ENCODE assay signal across 8 cellular contexts in genomic region chr6:149863596-149863845, GRCh38. TPM values are rescaled to one million over a fixed set of nuclear protein-coding genes. Genes with fewer than 3 reads are reported as not detected.
A peak's percentile ranks its signal among the peaks of the same experiment; 100 is the strongest.
DNase-seq lines count a peak whose midpoint lies in the region; ATAC-seq and TF ChIP-seq lines count a peak whose summit lies in the region.

No MANE protein-coding gene starts in this region.

- H3K14ac ChIP-seq in mesenchymal stem cell (ENCODE audit: low read length in 2 of 2): peak overlapping the region; percentile 45 to 96

- H2AFZ ChIP-seq in mesenchymal stem cell (ENCODE audit: low read depth, low read length): peak overlapping the region; percentile 65

- peak overlapping the region; percentile 76 for H2BK120ac ChIP-seq in mesenchymal stem cell (ENCODE audit: low read depth, low read length)

- H3K27ac ChIP-seq in mesenchymal stem cell (ENCODE audit: low read length, poor library complexity, severe bottlenecking) (no peak overlapping the region), vagina (peak overlapping the region; percentile 96)

- peaks cover 17% of the 10 kb centered on the region for H3K79me1 ChIP-seq in mesenchymal stem cell (replicated peaks; ENCODE audit: low read length, poor library complexity, severe bottlenecking)

- TF ChIP-seq POLR2A in vagina (IDR thresholded peaks at IDR 0.05): no peak

- H3K36me3 ChIP-seq in mesenchymal stem cell (ENCODE audit: control insufficient read depth in 1 of 2, insufficient read depth in 2 of 2, low read depth in 1 of 2, low read length in 2 of 2) (no peaks in the 10 kb centered on the region), vagina (no peaks in the 10 kb centered on the region)

- peak; percentile 10 for ATAC-seq in GM19043 (IDR thresholded peaks at IDR 0.05; ENCODE audit: low read depth, unreplicated experiment)
- peak; percentile 13 for ATAC-seq in HG03108 (IDR thresholded peaks at IDR 0.05; ENCODE audit: unreplicated experiment)
- ATAC-seq in GM21381 (IDR thresholded peaks at IDR 0.05; ENCODE audit: unreplicated experiment): no peak

- H3K18ac ChIP-seq in mesenchymal stem cell (ENCODE audit: low read depth in 1 of 2, low read length in 2 of 2): peak overlapping the region; percentile 84 to 96

- peak overlapping the region; percentile 80 for H4K8ac ChIP-seq in mesenchymal stem cell (ENCODE audit: low read length)

- H3K23ac ChIP-seq in mesenchymal stem cell (ENCODE audit: low read length in 2 of 2): peak overlapping the region in 1 of 2 experiments; percentile 87

- no peaks in the 10 kb centered on the region for H3K27me3 ChIP-seq in mesenchymal stem cell (ENCODE audit: control insufficient read depth in 1 of 2, insufficient read depth in 1 of 2, low read length in 2 of 2)
- H3K27me3 ChIP-seq in vagina: no peaks in the 10 kb centered on the region

- intact Hi-C loops in vagina (cut with DNase I): no loop called here

- H3K4me1 ChIP-seq in mesenchymal stem cell (ENCODE audit: control insufficient read depth, insufficient read depth, low read depth, low read length) (peaks cover 12% of the 10 kb centered on the region), vagina (peaks cover 36% of the 10 kb centered on the region)

- H3K9ac ChIP-seq in mesenchymal stem cell (ENCODE audit: low read length): peak overlapping the region; percentile 98

- DNase-seq in astrocyte of the spinal cord (ENCODE audit: low read depth, low spot score) (no peak), mesenchymal stem cell (no peak), vagina (ENCODE audit: extremely low spot score in 2 of 2) (no peak), NCI-H774 (lab: John Stamatoyannopoulos, UW) (no peak), GM19240 (ENCODE audit: insufficient read length, low spot score) (no peak)

- H4K91ac ChIP-seq in mesenchymal stem cell (ENCODE audit: low read length): peak overlapping the region; percentile 89

- H2AK5ac ChIP-seq in mesenchymal stem cell (ENCODE audit: low read length, severe bottlenecking): no peak overlapping the region

- H3K9me3 ChIP-seq in mesenchymal stem cell (ENCODE audit: control insufficient read depth, low read length): no peaks in the 10 kb centered on the region
- H3K9me3 ChIP-seq in vagina: no peaks in the 10 kb centered on the region

- 0% methylated on average over 20 of the region's 30 CpGs for WGBS in mesenchymal stem cell

- peak overlapping the region in 1 of 2 experiments; percentile 59 for H2BK12ac ChIP-seq in mesenchymal stem cell (ENCODE audit: low read length in 2 of 2)

- H3K4me3 ChIP-seq in astrocyte of the spinal cord (ENCODE audit: low read depth, low read length): peak overlapping the region; percentile 54
- H3K4me3 ChIP-seq in mesenchymal stem cell (ENCODE audit: insufficient read depth in 1 of 2, low read depth in 1 of 2, low read length in 2 of 2): peak overlapping the region; percentile 82 to 89
- H3K4me3 ChIP-seq in vagina: peak overlapping the region; percentile 63 to 68

- H3K4me2 ChIP-seq in mesenchymal stem cell (ENCODE audit: low read length, poor library complexity, severe bottlenecking): peak overlapping the region; percentile 97

- H2BK15ac ChIP-seq in mesenchymal stem cell (ENCODE audit: low read depth, poor library complexity, severe bottlenecking): peak overlapping the region; percentile 88

- TF ChIP-seq CTCF in astrocyte of the spinal cord (IDR thresholded peaks at IDR 0.05; ENCODE audit: low read depth, low read length): no peak
- no peak for TF ChIP-seq CTCF in vagina (IDR thresholded peaks at IDR 0.05)

- peak overlapping the region; percentile 46 to 60 for H3K4ac ChIP-seq in mesenchymal stem cell (ENCODE audit: low read depth in 1 of 2, low read length in 2 of 2)

- H2BK5ac ChIP-seq in mesenchymal stem cell (ENCODE audit: low read depth, low read length, poor library complexity, severe bottlenecking): no peak overlapping the region

- in situ Hi-C loops in astrocyte of the spinal cord (cut with HindIII; ENCODE audit: low sequenced_read_pairs): no loop called here

RNA-seq across cellular contexts. Expression of gene LRP11, which starts 0.6 kb away (rescaled TPM):
- 47.8 TPM for polyA plus RNA-seq in mesenchymal stem cell (2013, experiment 1 of 2)
- polyA plus RNA-seq in mesenchymal stem cell (2013, experiment 2 of 2): 47.1 TPM
- 35.1 TPM for total RNA-seq in vagina

RNA-seq across cellular contexts. Expression of gene RAET1E, which starts 34.4 kb away (rescaled TPM):
- polyA plus RNA-seq in mesenchymal stem cell (2013, experiment 1 of 2): 0.21 TPM
- polyA plus RNA-seq in mesenchymal stem cell (2013, experiment 2 of 2): 0.25 TPM
- total RNA-seq in vagina: 27.5 TPM

RNA-seq across cellular contexts. Expression of gene RAET1G, which starts 59.4 kb away (rescaled TPM):
- polyA plus RNA-seq in mesenchymal stem cell (2013, experiment 1 of 2): 1.4 TPM
- polyA plus RNA-seq in mesenchymal stem cell (2013, experiment 2 of 2): 1.4 TPM
- total RNA-seq in vagina: 4.9 TPM
